Comparison of ENCODE assay signal across 23 cellular contexts in the genomic region with DNA sequence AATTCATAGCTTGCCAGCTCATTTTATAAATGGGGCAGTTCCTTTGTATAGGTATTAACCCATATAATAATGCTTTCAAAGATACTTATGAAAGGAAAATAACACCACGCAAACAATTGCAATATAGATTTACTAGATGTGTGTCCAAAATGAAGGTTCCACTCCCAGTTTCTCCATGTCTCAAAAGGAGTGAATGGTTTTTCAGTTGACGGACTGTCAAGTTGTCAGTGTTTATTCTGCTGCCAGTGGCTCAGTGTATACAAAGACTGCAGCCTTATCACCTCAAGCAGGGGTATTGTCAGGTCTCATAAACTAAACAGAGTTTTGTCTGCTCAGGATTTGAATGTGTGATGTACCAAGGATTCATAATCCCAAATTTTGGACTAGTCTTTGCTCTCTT.
"Had no signal": no experiment of that assay in that cellular context is flagged by ENCODE, and none has a peak within 500 bp of the region (broad histone marks: within the 10 kb centered on the region; RNA-seq: fewer than 3 reads in every experiment).

No MANE protein-coding gene starts in this region.

- H3K27ac ChIP-seq: epithelial cell of prostate, esophagus squamous epithelium, gastrocnemius medialis, heart right ventricle, left lung, lower lobe of right lung had no signal

- H3K36me3 ChIP-seq: esophagus squamous epithelium, gastrocnemius medialis, heart right ventricle, left lung, lower lobe of right lung had no signal

- H3K4me3 ChIP-seq: esophagus squamous epithelium, gastrocnemius medialis, heart right ventricle, left lung, lower lobe of right lung, mucosa of descending colon had no signal

- DNase-seq: cortex of kidney; effector CD8-positive, alpha-beta T cell; effector memory CD8-positive, alpha-beta T cell; endodermal cell; erythroblast; esophagus squamous epithelium; foreskin fibroblast; foreskin melanocyte; gastrocnemius medialis; glutamatergic neuron; head of caudate nucleus; heart right ventricle; hippocampal formation; left cardiac atrium; left lung; left ventricle myocardium superior; lower lobe of right lung; mesenchymal stem cell; mucosa of descending colon; naive B cell; naive thymus-derived CD8-positive, alpha-beta T cell had no signal

- H3K9me3 ChIP-seq: esophagus squamous epithelium, gastrocnemius medialis, left lung, lower lobe of right lung, mucosa of descending colon had no signal

- H3K27me3 ChIP-seq: esophagus squamous epithelium, gastrocnemius medialis, heart right ventricle, left lung had no signal

- ATAC-seq: effector memory CD8-positive, alpha-beta T cell; esophagus mucosa; gastrocnemius medialis; heart right ventricle; left cardiac atrium; left lung; left ventricle myocardium superior; lower lobe of right lung; mucosa of descending colon; naive thymus-derived CD8-positive, alpha-beta T cell had no signal
